Comparison of ENCODE assay signal across 35 cellular contexts in genomic region chrX:153336988-153337387, GRCh38. TPM values are rescaled to one million over a fixed set of nuclear protein-coding genes. Genes with fewer than 3 reads are reported as not detected.
DNase-seq lines count a peak whose midpoint lies in the region; ATAC-seq and TF ChIP-seq lines count a peak whose summit lies in the region.
"Had no signal": no experiment of that assay in that cellular context is flagged by ENCODE, and none has a peak within 500 bp of the region (broad histone marks: within the 10 kb centered on the region; RNA-seq: fewer than 3 reads in every experiment).

No MANE protein-coding gene starts in this region.

- WGBS in IMR-90 (ENCODE audit: extremely low coverage in 2 of 2, insufficient read length in 1 of 2), 2 experiments, result no CpG with 5 or more reads among the region's 5 CpGs
- WGBS in mesendoderm (ENCODE audit: extremely low coverage, insufficient coverage, low lambda C conversion rate), result no CpG with 5 or more reads among the region's 5 CpGs

- H2BK5ac ChIP-seq in IMR-90 (ENCODE audit: low read depth, low read length, poor library complexity, severe bottlenecking) (no peak overlapping the region), mesendoderm (ENCODE audit: low read length) (no peak overlapping the region)

- H3K9me3 ChIP-seq in IMR-90 (ENCODE audit: control insufficient read depth, insufficient read depth, low read length) (no peaks in the 10 kb centered on the region), WERI-Rb-1 (ENCODE audit: severe bottlenecking) (no peaks in the 10 kb centered on the region)
- H3K9me3 ChIP-seq: BE2C, gastroesophageal sphincter, sigmoid colon, SK-N-SH, tibial artery had no signal

- DNase-seq in activated T-cell treated with anti-CD3 and anti-CD28 coated beads, Interleukin-2, amount 50 U/mL, for 24 hours, result no peak
- DNase-seq in activated T-cell treated with anti-CD3 and anti-CD28 coated beads for 4 hours, result no peak
- no peak for DNase-seq in IMR-90
- no peak for DNase-seq in activated B cell treated with CpG ODN at 0.5 μM for 24 hours
- DNase-seq in coronary artery (ENCODE audit: low spot score), result peak; percentile 28
- no peak for DNase-seq in WERI-Rb-1
- DNase-seq in A172 (ENCODE audit: low spot score), result no peak
- DNase-seq in mesendoderm, result no peak
- DNase-seq: ACHN; activated CD4-positive, alpha-beta T cell treated with anti-CD3 and anti-CD28 coated beads for 48 hours; activated CD8-positive, alpha-beta memory T cell treated with anti-CD3 and anti-CD28 coated beads, Interleukin-2, amount 50 U/mL, for 48 hours; activated gamma-delta T cell treated with Interleukin-2 at 50 U/mL for 16 hours; anterior cingulate cortex; BE2C; effector CD8-positive, alpha-beta T cell; kidney glomerular epithelial cell; NCI-H1048; NCI-H2171; NCI-H510A; PC-9; sigmoid colon; SK-N-SH; stimulated activated CD4-positive, alpha-beta T cell treated with anti-CD3 and anti-CD28 coated beads, Interleukin-12 subunit alpha, Interleukin-12 subunit beta, amount 100 ng/mL, for 4 hours; stimulated activated CD4-positive, alpha-beta T cell treated with anti-CD3 and anti-CD28 coated beads, Interleukin-2, amount 100 ng/mL, for 48 hours; T-helper 9 cell; tibial artery had no signal

- H3K4ac ChIP-seq in IMR-90 (ENCODE audit: low read depth, low read length), result no peak overlapping the region
- no peak overlapping the region for H3K4ac ChIP-seq in mesendoderm (ENCODE audit: low read depth, low read length)

- H3K4me3 ChIP-seq in IMR-90 (ENCODE audit: insufficient read depth, low read depth, low read length), result no peak overlapping the region
- H3K4me3 ChIP-seq in coronary artery, result no peak overlapping the region
- no peak overlapping the region for H3K4me3 ChIP-seq in WERI-Rb-1 (ENCODE audit: low read depth, low read length)
- H3K4me3 ChIP-seq in mesendoderm (ENCODE audit: low read length), result no peak overlapping the region
- H3K4me3 ChIP-seq: gastroesophageal sphincter, hepatocyte, PC-9, sigmoid colon, tibial artery had no signal

- H2BK120ac ChIP-seq in IMR-90 (ENCODE audit: low read depth, low read length) (no peak overlapping the region), mesendoderm (ENCODE audit: low read depth, low read length) (no peak overlapping the region)

- BruUV-seq in IMR-90 (replicated peaks; lab: Mats Ljungman, UMichigan), result TSS peak; percentile 4

- in situ Hi-C loops in IMR-90 (cut with MboI; ENCODE audit: low sequenced_read_pairs), result no loop called here

- H4K8ac ChIP-seq in IMR-90 (ENCODE audit: low read depth in 2 of 2, low read length in 2 of 2) (no peak overlapping the region), mesendoderm (ENCODE audit: low read depth, low read length) (no peak overlapping the region)

- no peak overlapping the region for H3K56ac ChIP-seq in IMR-90 (ENCODE audit: extremely low read depth, insufficient read depth, low read length)
- H3K56ac ChIP-seq in mesendoderm (ENCODE audit: low read length), result no peak overlapping the region

- H3K27me3 ChIP-seq in IMR-90 (ENCODE audit: control insufficient read depth, insufficient read depth, low read length) (no peaks in the 10 kb centered on the region), WERI-Rb-1 (ENCODE audit: insufficient read depth, low read depth, severe bottlenecking) (no peaks in the 10 kb centered on the region), mesendoderm (ENCODE audit: insufficient read depth, low read length, poor library complexity) (no peaks in the 10 kb centered on the region)
- H3K27me3 ChIP-seq: BE2C, gastroesophageal sphincter, hepatocyte, sigmoid colon, tibial artery had no signal

- no peak overlapping the region for H2AFZ ChIP-seq in IMR-90 (replicated peaks; ENCODE audit: low read length, poor library complexity)
- H2AFZ ChIP-seq: hepatocyte, PC-9 had no signal

- dilution Hi-C loops in IMR-90 (cut with HindIII; ENCODE audit: low sequenced_read_pairs, unreplicated experiment), result no loop called here

- H3K9ac ChIP-seq in IMR-90 (ENCODE audit: low read depth, low read length) (no peak overlapping the region), mesendoderm (ENCODE audit: low read length) (no peak overlapping the region)
- H3K9ac ChIP-seq: SK-N-SH had no signal

- H2AK9ac ChIP-seq in IMR-90 (replicated peaks; ENCODE audit: low read depth, low read length, poor library complexity), result no peak overlapping the region

- no peak overlapping the region for H3K4me2 ChIP-seq in IMR-90 (ENCODE audit: low read depth, low read length)
- no peak overlapping the region for H3K4me2 ChIP-seq in mesendoderm (ENCODE audit: low read length)
- H3K4me2 ChIP-seq: hepatocyte, PC-9, SK-N-SH had no signal

- peaks cover 2% of the 10 kb centered on the region; the same call in 1 of the 2 replicates for H3K4me1 ChIP-seq in IMR-90 (ENCODE audit: control insufficient read depth, insufficient read depth, low read length)
- H3K4me1 ChIP-seq in mesendoderm (ENCODE audit: control insufficient read depth, low read depth, low read length), result no peaks in the 10 kb centered on the region
- H3K4me1 ChIP-seq: BE2C had no signal

- H4K20me1 ChIP-seq in IMR-90 (ENCODE audit: insufficient read depth, low read length), result peaks cover 10% of the 10 kb centered on the region

- TF ChIP-seq POLR2A in IMR-90 (IDR thresholded peaks at IDR 0.05; ENCODE audit: low read depth, low read length), result no peak

- H3K4me1 Mint-ChIP-seq in activated T-cell treated with anti-CD3 and anti-CD28 coated beads, Interleukin-2, amount 50 U/mL, for 24 hours (ENCODE audit: low read depth), result peaks cover 61% of the 10 kb centered on the region
- peaks cover 57% of the 10 kb centered on the region for H3K4me1 Mint-ChIP-seq in activated B cell treated with CpG ODN at 0.5 μM for 24 hours

- CTCF ChIA-PET in IMR-90 (lab: Yijun Ruan, JAX), result interaction anchor here (0.5 kb wide), 1 partner anchor 1587 kb away, joined by 3 read pairs; no protein-coding TSS in a partner anchor
- CTCF ChIA-PET in activated B cell treated with CpG ODN at 0.5 μM for 24 hours (lab: Charles Lee), result no interaction called here

- H3K36me3 Mint-ChIP-seq in activated T-cell treated with anti-CD3 and anti-CD28 coated beads, Interleukin-2, amount 50 U/mL, for 24 hours (ENCODE audit: low read depth), result peaks cover 57% of the 10 kb centered on the region
- H3K36me3 Mint-ChIP-seq in activated B cell treated with CpG ODN at 0.5 μM for 24 hours (ENCODE audit: low read depth), result peaks cover 36% of the 10 kb centered on the region

- ATAC-seq in IMR-90 (ENCODE audit: low read depth) (no peak), activated B cell treated with CpG ODN at 0.5 μM for 24 hours (ENCODE audit: low read depth) (no peak)
- ATAC-seq: gastroesophageal sphincter; natural killer cell treated with Interleukin-12 subunit alpha and Interleukin-12 subunit beta and Interleukin-15 and Interleukin-18, amount 100 ng/mL, for 72 hours; Right ventricle myocardium inferior had no signal

- no peak for TF ChIP-seq RAD21 in IMR-90 (IDR thresholded peaks at IDR 0.05; ENCODE audit: low read length)

- H2BK20ac ChIP-seq in IMR-90 (ENCODE audit: low read depth, low read length), result no peak overlapping the region

- H3K36me3 ChIP-seq in IMR-90 (ENCODE audit: control insufficient read depth, insufficient read depth, low read length) (peaks cover 10% of the 10 kb centered on the region; the same call in 1 of the 2 replicates), WERI-Rb-1 (peaks cover 9% of the 10 kb centered on the region), mesendoderm (ENCODE audit: control insufficient read depth, insufficient read depth, low read length) (no peaks in the 10 kb centered on the region)
- H3K36me3 ChIP-seq: BE2C had no signal

- TF ChIP-seq CTCF in IMR-90 (conservative IDR thresholded peaks at IDR 0.05; ENCODE audit: low read depth, low read length) (no peak), activated B cell treated with CpG ODN at 0.5 μM for 24 hours (IDR thresholded peaks at IDR 0.05) (no peak), coronary artery (IDR thresholded peaks at IDR 0.05) (no peak), WERI-Rb-1 (IDR thresholded peaks at IDR 0.05; ENCODE audit: low read depth, low read length) (no peak)

- H2BK15ac ChIP-seq in IMR-90 (ENCODE audit: low read depth, low read length) (no peak overlapping the region), mesendoderm (replicated peaks; ENCODE audit: low read depth) (no peak overlapping the region)

- H3K79me2 ChIP-seq in mesendoderm (ENCODE audit: control insufficient read depth, insufficient read depth, low read length), result no peaks in the 10 kb centered on the region

- no peaks in the 10 kb centered on the region for H3K9me3 Mint-ChIP-seq in activated T-cell treated with anti-CD3 and anti-CD28 coated beads, Interleukin-2, amount 50 U/mL, for 24 hours
- peaks cover 4% of the 10 kb centered on the region for H3K9me3 Mint-ChIP-seq in activated B cell treated with CpG ODN at 0.5 μM for 24 hours
- H3K9me3 Mint-ChIP-seq: IgD-negative memory B cell; natural killer cell treated with Interleukin-12 subunit alpha and Interleukin-12 subunit beta and Interleukin-15 and Interleukin-18, amount 100 ng/mL, for 72 hours had no signal

- POLR2A ChIA-PET in IMR-90 (lab: Charles Lee; ENCODE audit: unreplicated experiment), result no interaction called here
- POLR2A ChIA-PET in activated B cell treated with CpG ODN at 0.5 μM for 24 hours (lab: Charles Lee), result no interaction called here

- intact Hi-C loops in IMR-90 (cut with micrococcal nuclease), result no loop called here
- intact Hi-C loops in activated B cell treated with CpG ODN at 0.5 μM for 24 hours (cut with micrococcal nuclease), result loop anchor here (5.0 kb wide), 1 partner anchor 75 kb away; the partner anchor contains the start of gene ZFP92

- H3K9me1 ChIP-seq in IMR-90 (ENCODE audit: insufficient read depth, low read length), result peaks cover 3% of the 10 kb centered on the region; the same call in 1 of the 2 replicates

- H3K27me3 Mint-ChIP-seq in activated T-cell treated with anti-CD3 and anti-CD28 coated beads, Interleukin-2, amount 50 U/mL, for 24 hours, result peaks cover 13% of the 10 kb centered on the region
- H3K27me3 Mint-ChIP-seq in activated B cell treated with CpG ODN at 0.5 μM for 24 hours, result no peaks in the 10 kb centered on the region
- H3K27me3 Mint-ChIP-seq: IgD-negative memory B cell had no signal

- H3K79me1 ChIP-seq in IMR-90 (ENCODE audit: low read depth in 1 of 2, low read length in 2 of 2) (peaks cover 8 to 32% of the 10 kb centered on the region in 2 experiments), mesendoderm (ENCODE audit: low read length) (no peaks in the 10 kb centered on the region)

- no peak overlapping the region for H4K91ac ChIP-seq in IMR-90 (ENCODE audit: insufficient read depth, low read depth, low read length)

- no peak overlapping the region for H2AK5ac ChIP-seq in IMR-90 (ENCODE audit: low read depth, low read length)
- H2AK5ac ChIP-seq in mesendoderm (ENCODE audit: low read length), result no peak overlapping the region

- H3K14ac ChIP-seq in IMR-90 (replicated peaks; ENCODE audit: low read depth, low read length), result no peak overlapping the region

- H3K27ac ChIP-seq in IMR-90 (ENCODE audit: insufficient read depth, low read length) (no peak overlapping the region), coronary artery (no peak overlapping the region), WERI-Rb-1 (no peak overlapping the region), mesendoderm (ENCODE audit: low read depth, low read length) (no peak overlapping the region)
- H3K27ac ChIP-seq: gastroesophageal sphincter, hepatocyte, PC-9, sigmoid colon, tibial artery had no signal

- H3K18ac ChIP-seq in IMR-90 (ENCODE audit: low read depth, low read length) (no peak overlapping the region), mesendoderm (ENCODE audit: low read length) (no peak overlapping the region)

- H3K4me3 Mint-ChIP-seq in activated T-cell treated with anti-CD3 and anti-CD28 coated beads, Interleukin-2, amount 50 U/mL, for 24 hours, result no peak overlapping the region
- no peak overlapping the region for H3K4me3 Mint-ChIP-seq in activated B cell treated with CpG ODN at 0.5 μM for 24 hours
- H3K4me3 Mint-ChIP-seq: natural killer cell treated with Interleukin-12 subunit alpha and Interleukin-12 subunit beta and Interleukin-15 and Interleukin-18, amount 100 ng/mL, for 72 hours had no signal

- H3K27ac Mint-ChIP-seq in activated T-cell treated with anti-CD3 and anti-CD28 coated beads, Interleukin-2, amount 50 U/mL, for 24 hours, result peak overlapping the region; percentile 86
- peak overlapping the region; percentile 50 for H3K27ac Mint-ChIP-seq in activated B cell treated with CpG ODN at 0.5 μM for 24 hours
- H3K27ac Mint-ChIP-seq: natural killer cell treated with Interleukin-12 subunit alpha and Interleukin-12 subunit beta and Interleukin-15 and Interleukin-18, amount 100 ng/mL, for 72 hours had no signal

- H4K5ac ChIP-seq in IMR-90 (ENCODE audit: low read depth, low read length) (no peak overlapping the region), mesendoderm (ENCODE audit: low read length) (no peak overlapping the region)

- H3K23ac ChIP-seq in IMR-90 (ENCODE audit: low read depth, low read length), result no peak overlapping the region
- no peak overlapping the region for H3K23ac ChIP-seq in mesendoderm (ENCODE audit: low read length)

RNA-seq across cellular contexts. Expression of gene ZNF275, which starts 3.0 kb away (rescaled TPM):
- 6.6 and 8.3 TPM in 2 replicates for total RNA-seq in IMR-90 (2012; rRNA removed)
- polyA plus RNA-seq in IMR-90 (2012; rRNA removed), result 9.4 and 9.7 TPM in 2 replicates
- polyA plus RNA-seq in IMR-90 (2012; cell fraction: cytosol; rRNA removed), result 4.1 and 4.8 TPM in 2 replicates
- 15.4 and 28.1 TPM in 2 replicates for polyA plus RNA-seq in IMR-90 (2012; cell fraction: nucleus; rRNA removed; ENCODE audit: low replicate concordance)
- total RNA-seq in activated B cell treated with CpG ODN at 0.5 μM for 24 hours, result 19.5 and 22.4 TPM in 2 replicates
- total RNA-seq in A172 (2014; rRNA removed; shearing (Covaris generic)), result 7.0 and 7.3 TPM in 2 replicates
- 4.6 TPM for polyA plus RNA-seq in mesendoderm (2013, experiment 1 of 2)
- 4.7 TPM for polyA plus RNA-seq in mesendoderm (2013, experiment 2 of 2)

RNA-seq across cellular contexts. Expression of gene PNMA6F, which starts 15.4 kb away (rescaled TPM):
- total RNA-seq in IMR-90 (2012; rRNA removed) (not detected in 2 replicates), activated B cell treated with CpG ODN at 0.5 μM for 24 hours (not detected in 2 replicates)
- polyA plus RNA-seq in IMR-90 (2012; rRNA removed), result not detected in 2 replicates
- not detected in 2 replicates for polyA plus RNA-seq in IMR-90 (2012; cell fraction: cytosol; rRNA removed)
- polyA plus RNA-seq in IMR-90 (2012; cell fraction: nucleus; rRNA removed; ENCODE audit: low replicate concordance), result not detected in 2 replicates
- total RNA-seq in A172 (2014; rRNA removed; shearing (Covaris generic)), result not detected in 2 replicates
- polyA plus RNA-seq in mesendoderm (2013, experiment 1 of 2), result 0.01 TPM
- polyA plus RNA-seq in mesendoderm (2013, experiment 2 of 2), result 0.01 TPM
- total RNA-seq: gastroesophageal sphincter; hepatocyte; lower leg skin; mononuclear cell; natural killer cell treated with Interleukin-12 subunit alpha and Interleukin-12 subunit beta and Interleukin-15 and Interleukin-18, amount 100 ng/mL, for 72 hours; omental fat pad; PC-9; pulmonary artery endothelial cell; Right ventricle myocardium inferior; sigmoid colon had no signal
- polyA plus RNA-seq: hepatocyte, IgD-negative memory B cell, sigmoid colon, SK-N-SH had no signal
